ENCODE assay signal across 9 cellular contexts in the genomic region with DNA sequence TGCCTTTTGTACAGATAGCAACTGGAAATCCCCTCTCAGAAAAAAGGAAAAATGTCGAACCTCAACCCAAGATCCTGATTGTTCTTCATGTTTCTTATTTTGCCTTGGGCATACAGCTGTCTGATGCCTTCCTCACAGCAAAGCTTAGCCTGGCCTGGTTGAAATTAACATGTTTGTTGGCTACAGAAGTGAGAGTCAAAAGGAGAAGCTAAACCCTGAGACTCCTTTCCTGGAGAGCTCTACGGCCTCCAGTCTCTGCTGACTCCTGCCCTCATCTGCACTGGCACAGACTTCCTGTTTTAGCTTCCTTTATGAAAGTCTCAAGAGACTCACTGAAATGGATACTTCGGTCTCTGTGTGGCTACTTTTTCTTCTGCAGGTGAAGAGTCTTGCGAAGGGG.
DNase-seq lines count a peak whose midpoint lies in the region; ATAC-seq and TF ChIP-seq lines count a peak whose summit lies in the region.
"Had no signal": no experiment of that assay in that cellular context is flagged by ENCODE, and none has a peak within 500 bp of the region (broad histone marks: within the 10 kb centered on the region; RNA-seq: fewer than 3 reads in every experiment).

No MANE protein-coding gene starts in this region.

- H3K9ac ChIP-seq in H9 (ENCODE audit: extremely low read depth, insufficient read length, low read length) (no peak overlapping the region), SK-N-SH (no peak overlapping the region)

- H3K9me3 Mint-ChIP-seq in H9: no peaks in the 10 kb centered on the region
- H3K9me3 Mint-ChIP-seq in CD8-positive, alpha-beta memory T cell: no peaks in the 10 kb centered on the region
- H3K9me3 Mint-ChIP-seq: T-helper 1 cell treated with Interleukin-12 subunit alpha and Interleukin-12 subunit beta and Interleukin-4 antibody, amounts not matched to agents 30 μg/mL and 1 μg/mL, for 36 hours had no signal

- ATAC-seq in GM18519 (IDR thresholded peaks at IDR 0.05; ENCODE audit: low FRiP score, unreplicated experiment) (peak; percentile 53), left lung (peak; percentile 89)

- H3K4ac ChIP-seq in H9 (ENCODE audit: low read depth, low read length): no peak overlapping the region

- no peaks in the 10 kb centered on the region for H3K36me3 ChIP-seq in left lung
- H3K36me3 ChIP-seq in CD8-positive, alpha-beta memory T cell (ENCODE audit: insufficient read depth, low read length): no peaks in the 10 kb centered on the region
- no peaks in the 10 kb centered on the region for H3K36me3 ChIP-seq in SK-N-SH (replicated peaks in 1 of 2; ENCODE audit: control insufficient read depth in 1 of 2, insufficient read depth in 2 of 2, low read length in 1 of 2)

- no peaks in the 10 kb centered on the region for H3K79me2 ChIP-seq in H9 (ENCODE audit: insufficient read depth, low read length)
- H3K79me2 ChIP-seq in SK-N-SH (ENCODE audit: insufficient read depth): no peaks in the 10 kb centered on the region

- no peak overlapping the region for H3K18ac ChIP-seq in H9 (ENCODE audit: insufficient read length, low read depth, low read length)

- no peak overlapping the region for H3K4me3 ChIP-seq in left lung
- H3K4me3 ChIP-seq in CD8-positive, alpha-beta memory T cell (ENCODE audit: low read length): no peak overlapping the region
- H3K4me3 ChIP-seq in SK-N-SH (ENCODE audit: low read depth in 2 of 2, low read length in 1 of 2): no peak overlapping the region

- no CpG with 5 or more reads among the region's 4 CpGs for WGBS in H9 (ENCODE audit: extremely low coverage, insufficient read length, low lambda C conversion rate)
- 60% methylated on average over 4 of the region's 4 CpGs for WGBS in SK-N-SH (ENCODE audit: low lambda C conversion rate)

- H3K14ac ChIP-seq in H9 (ENCODE audit: insufficient read depth, low read length): no peak overlapping the region

- no peaks in the 10 kb centered on the region for H3K27me3 ChIP-seq in H9 (ENCODE audit: insufficient read depth, low read length)
- no peaks in the 10 kb centered on the region for H3K27me3 ChIP-seq in left lung
- no peaks in the 10 kb centered on the region for H3K27me3 ChIP-seq in CD8-positive, alpha-beta memory T cell (ENCODE audit: insufficient read depth, low read length, poor library complexity, severe bottlenecking)
- no peaks in the 10 kb centered on the region for H3K27me3 ChIP-seq in SK-N-SH (ENCODE audit: insufficient read depth)

- CTCF ChIA-PET in CD8-positive, alpha-beta memory T cell (lab: Charles Lee): no interaction called here
- CTCF ChIA-PET in SK-N-SH (lab: Yijun Ruan, JAX): no interaction called here

- H2AK5ac ChIP-seq in H9 (ENCODE audit: insufficient read length, low read length): no peak overlapping the region

- no peak overlapping the region for H2BK120ac ChIP-seq in H9 (ENCODE audit: low read depth, low read length, poor library complexity, severe bottlenecking)

- POLR2A ChIA-PET in CD8-positive, alpha-beta memory T cell (lab: Charles Lee): no interaction called here
- POLR2A ChIA-PET in SK-N-SH (lab: Yijun Ruan, JAX): no interaction called here

- TF ChIP-seq EP300 in SK-N-SH (IDR thresholded peaks at IDR 0.05; ENCODE audit: borderline replicate concordance in 1 of 2, low read depth in 1 of 2, low read length in 1 of 2): no peak

- no peaks in the 10 kb centered on the region for H3K23me2 ChIP-seq in H9 (ENCODE audit: insufficient read length, low read depth, low read length, poor library complexity, severe bottlenecking)

- no peak for TF ChIP-seq RAD21 in SK-N-SH (IDR thresholded peaks at IDR 0.05; ENCODE audit: low read length)

- no peak overlapping the region for H2BK15ac ChIP-seq in H9 (ENCODE audit: low read depth, low read length)

- H3K56ac ChIP-seq in H9 (ENCODE audit: insufficient read length, low read depth, low read length): no peak overlapping the region

- no peak overlapping the region for H2BK12ac ChIP-seq in H9 (ENCODE audit: insufficient read length, low read depth, low read length)

- H3K9me3 ChIP-seq in H9 (ENCODE audit: control insufficient read depth, low read depth, low read length) (no peaks in the 10 kb centered on the region), left lung (no peaks in the 10 kb centered on the region), SK-N-SH (no peaks in the 10 kb centered on the region)
- H3K9me3 ChIP-seq in CD8-positive, alpha-beta memory T cell (ENCODE audit: low read length): no peaks in the 10 kb centered on the region

- H3K4me3 Mint-ChIP-seq in H9: no peak overlapping the region
- H3K4me3 Mint-ChIP-seq in CD8-positive, alpha-beta memory T cell: no peak overlapping the region
- H3K4me3 Mint-ChIP-seq: T-helper 1 cell treated with Interleukin-12 subunit alpha and Interleukin-12 subunit beta and Interleukin-4 antibody, amounts not matched to agents 30 μg/mL and 1 μg/mL, for 36 hours had no signal

- no peaks in the 10 kb centered on the region for H3K27me3 Mint-ChIP-seq in H9 (ENCODE audit: low read depth)
- no peaks in the 10 kb centered on the region for H3K27me3 Mint-ChIP-seq in CD8-positive, alpha-beta memory T cell

- DNase-seq in H9: no peak
- DNase-seq in Kasumi-1 (lab: John Stamatoyannopoulos, UW): peak; percentile 89 to 94
- peak in 1 of 2 donors; percentile 61 for DNase-seq in left lung
- DNase-seq in CD8-positive, alpha-beta memory T cell: no peak
- no peak for DNase-seq in SK-N-SH
- no peak for DNase-seq in activated effector memory CD4-positive, alpha-beta T cell treated with anti-CD3 and anti-CD28 coated beads, Interleukin-2, amount 50 U/mL, for 16 hours
- DNase-seq in NCI-H82 (lab: John Stamatoyannopoulos, UW): no peak

- no peaks in the 10 kb centered on the region for H3F3A ChIP-seq in SK-N-SH (replicated peaks; ENCODE audit: insufficient read depth)

- H3K4me1 Mint-ChIP-seq in H9: no peaks in the 10 kb centered on the region
- H3K4me1 Mint-ChIP-seq in CD8-positive, alpha-beta memory T cell: peaks cover 10 to 25% (median 21%) of the 10 kb centered on the region in 3 donors

- H4K91ac ChIP-seq in H9 (ENCODE audit: insufficient read length, low read depth, low read length): no peak overlapping the region

- H4K20me1 ChIP-seq in H9 (ENCODE audit: control insufficient read depth, insufficient read depth, insufficient read length) (no peaks in the 10 kb centered on the region), SK-N-SH (ENCODE audit: insufficient read depth) (no peaks in the 10 kb centered on the region)

- no peak overlapping the region for H2BK5ac ChIP-seq in H9 (ENCODE audit: insufficient read length, low read length)

- H2BK20ac ChIP-seq in H9 (ENCODE audit: low read depth, low read length, poor library complexity, severe bottlenecking): no peak overlapping the region

- no peaks in the 10 kb centered on the region for H3K4me1 ChIP-seq in H9 (ENCODE audit: insufficient read depth, low read length)
- peaks cover 0 to 5% of the 10 kb centered on the region in 2 donors for H3K4me1 ChIP-seq in left lung
- no peaks in the 10 kb centered on the region for H3K4me1 ChIP-seq in CD8-positive, alpha-beta memory T cell (ENCODE audit: insufficient read depth, low read length)
- H3K4me1 ChIP-seq in SK-N-SH (ENCODE audit: control insufficient read depth in 1 of 2, insufficient read depth in 2 of 2, low read depth in 1 of 2, low read length in 1 of 2): peaks cover 0 to under 1% of the 10 kb centered on the region in 2 experiments; a peak in 2 of 4 replicates

- intact Hi-C loops in left lung (cut with DNase I): no loop called here

- no peak overlapping the region for H3T11ph ChIP-seq in H9 (ENCODE audit: low read length)

- H3K27ac ChIP-seq in H9 (ENCODE audit: insufficient read length, low read depth, low read length): no peak overlapping the region
- peak overlapping the region in 1 of 2 donors; percentile 7 for H3K27ac ChIP-seq in left lung
- H3K27ac ChIP-seq in CD8-positive, alpha-beta memory T cell (ENCODE audit: low read depth, low read length): no peak overlapping the region
- no peak overlapping the region for H3K27ac ChIP-seq in SK-N-SH (ENCODE audit: low read depth in 2 of 2, low read length in 1 of 2)

- no peaks in the 10 kb centered on the region for H3K36me3 Mint-ChIP-seq in H9 (ENCODE audit: insufficient read depth in 1 of 3, low read depth in 3 of 3)
- no peaks in the 10 kb centered on the region for H3K36me3 Mint-ChIP-seq in CD8-positive, alpha-beta memory T cell

- H3K23ac ChIP-seq in H9 (ENCODE audit: insufficient read length, low read depth, low read length): no peak overlapping the region

- no peaks in the 10 kb centered on the region for H3K9me2 ChIP-seq in SK-N-SH

- H4K5ac ChIP-seq in H9 (ENCODE audit: insufficient read length, low read depth, low read length): no peak overlapping the region

- H3K4me2 ChIP-seq in H9 (ENCODE audit: insufficient read depth, insufficient read length, low read length): no peak overlapping the region
- no peak overlapping the region for H3K4me2 ChIP-seq in SK-N-SH

- H2AFZ ChIP-seq in H9 (ENCODE audit: low read length): peak overlapping the region; percentile 52
- no peak overlapping the region for H2AFZ ChIP-seq in SK-N-SH (ENCODE audit: low read depth)

- no peaks in the 10 kb centered on the region for H3K79me1 ChIP-seq in H9 (ENCODE audit: insufficient read depth, low read depth, low read length, poor library complexity, severe bottlenecking)

- TF ChIP-seq CTCF in H9 (conservative IDR thresholded peaks at IDR 0.05): no peak
- TF ChIP-seq CTCF in left lung (IDR thresholded peaks at IDR 0.05): no peak
- TF ChIP-seq CTCF in SK-N-SH (IDR thresholded peaks at IDR 0.05): no peak

- no peak overlapping the region for H3K27ac Mint-ChIP-seq in H9
- H3K27ac Mint-ChIP-seq in CD8-positive, alpha-beta memory T cell: peak overlapping the region in 2 of 8 donors; percentile 9 to 21
- H3K27ac Mint-ChIP-seq: T-helper 1 cell treated with Interleukin-12 subunit alpha and Interleukin-12 subunit beta and Interleukin-4 antibody, amounts not matched to agents 30 μg/mL and 1 μg/mL, for 36 hours had no signal

- no peak overlapping the region for H4K8ac ChIP-seq in H9 (replicated peaks; ENCODE audit: insufficient read length, low read depth, low read length)

TF ChIP-seq in SK-N-SH, 30 proteins besides CTCF, POLR2A, EP300 and RAD21 (continues in another document):
- TF ChIP-seq RFX5 (IDR thresholded peaks at IDR 0.05; ENCODE audit: low read length): no peak

Comparison
In these comparisons a context has a peak if more than half of its experiments do, and no peak if none do; other contexts are left out.
1. DNase-seq: peak in Kasumi-1 (2 of 2); none in H9 (single experiment), CD8-positive, alpha-beta memory T cell (0 of 5), SK-N-SH (single experiment), activated effector memory CD4-positive, alpha-beta T cell treated with anti-CD3 and anti-CD28 coated beads, Interleukin-2, amount 50 U/mL, for 16 hours (single experiment) and NCI-H82 (single experiment).